In genomic region chr4:15592799-15593198, GRCh38 we compare ENCODE assay signal across 23 cellular contexts.
"Had no signal": no experiment of that assay in that cellular context is flagged by ENCODE, and none has a peak within 500 bp of the region (broad histone marks: within the 10 kb centered on the region; RNA-seq: fewer than 3 reads in every experiment).

No MANE protein-coding gene starts in this region.

- ATAC-seq: esophagus mucosa, gastrocnemius medialis, heart right ventricle, left cardiac atrium, left lung, left ventricle myocardium superior, lower lobe of right lung, mucosa of descending colon had no signal

- H3K4me1 ChIP-seq: colonic mucosa had no signal

- DNase-seq: colonic mucosa; cortex of kidney; dorsolateral prefrontal cortex; effector CD4-positive, alpha-beta T cell; effector memory CD4-positive, alpha-beta T cell; erythroblast; esophagus squamous epithelium; foreskin melanocyte; gastrocnemius medialis; glutamatergic neuron; head of caudate nucleus; heart right ventricle; hippocampal formation; left cardiac atrium; left lung; left ventricle myocardium superior; lower lobe of right lung; mesenchymal stem cell; mucosa of descending colon had no signal

- H3K36me3 ChIP-seq: colonic mucosa, gastrocnemius medialis had no signal

- FAIRE-seq: islet of Langerhans, keratinocyte had no signal

- H3K27ac ChIP-seq: colonic mucosa, dorsolateral prefrontal cortex, epithelial cell of prostate, esophagus squamous epithelium, gastrocnemius medialis, left lung, lower lobe of right lung had no signal

- H3K9me3 ChIP-seq: colonic mucosa, esophagus squamous epithelium, gastrocnemius medialis, heart right ventricle, left lung, lower lobe of right lung, mucosa of descending colon had no signal

- H3K27me3 ChIP-seq: colonic mucosa, dorsolateral prefrontal cortex, esophagus squamous epithelium, gastrocnemius medialis, heart right ventricle, left lung had no signal

- H3K4me3 ChIP-seq: colonic mucosa, dorsolateral prefrontal cortex, esophagus squamous epithelium, gastrocnemius medialis, heart right ventricle, left lung, lower lobe of right lung, mucosa of descending colon had no signal
